Comparison of ENCODE assay signal across 1 cellular context in the genomic region with DNA sequence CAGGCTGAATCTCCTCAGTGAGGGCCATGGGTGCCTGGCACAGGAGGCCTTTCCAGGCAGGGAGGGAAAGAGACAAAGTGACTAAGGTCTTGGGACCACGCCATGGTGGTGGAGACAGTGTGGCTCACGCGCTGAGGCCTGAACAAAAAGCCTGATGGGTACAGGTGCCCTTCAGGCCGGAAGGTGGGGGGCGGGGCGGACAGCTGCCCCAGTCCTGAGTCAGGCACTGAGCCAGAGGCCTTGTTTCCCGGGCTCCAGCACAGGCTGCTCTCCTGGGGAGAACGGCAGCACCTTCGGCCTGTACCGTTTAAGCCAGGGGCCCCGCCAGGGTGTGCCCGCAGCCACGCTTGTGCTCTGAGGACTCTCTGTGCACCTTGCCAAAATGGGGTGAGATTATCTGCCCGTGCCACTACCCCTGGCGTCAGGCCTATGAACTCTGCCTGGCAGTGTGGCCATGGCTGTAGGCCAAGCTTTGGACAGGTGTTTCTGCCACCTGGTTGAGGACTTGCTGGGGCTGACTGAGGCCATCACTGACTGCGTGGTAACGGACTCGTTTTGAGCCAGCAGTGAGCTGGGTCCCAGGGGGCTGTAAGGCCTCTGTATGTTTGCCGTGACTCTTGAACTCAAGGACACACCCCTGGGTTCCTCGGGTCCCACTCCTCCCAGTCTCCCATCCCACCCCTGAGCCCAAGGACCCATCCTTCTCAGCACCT.
TF ChIP-seq lines count a peak whose summit lies in the region.

No MANE protein-coding gene starts in this region.

TF ChIP-seq in HepG2, 621 proteins besides CTCF, POLR2A, EP300 and RAD21:
- TF ChIP-seq, protein P1, sequence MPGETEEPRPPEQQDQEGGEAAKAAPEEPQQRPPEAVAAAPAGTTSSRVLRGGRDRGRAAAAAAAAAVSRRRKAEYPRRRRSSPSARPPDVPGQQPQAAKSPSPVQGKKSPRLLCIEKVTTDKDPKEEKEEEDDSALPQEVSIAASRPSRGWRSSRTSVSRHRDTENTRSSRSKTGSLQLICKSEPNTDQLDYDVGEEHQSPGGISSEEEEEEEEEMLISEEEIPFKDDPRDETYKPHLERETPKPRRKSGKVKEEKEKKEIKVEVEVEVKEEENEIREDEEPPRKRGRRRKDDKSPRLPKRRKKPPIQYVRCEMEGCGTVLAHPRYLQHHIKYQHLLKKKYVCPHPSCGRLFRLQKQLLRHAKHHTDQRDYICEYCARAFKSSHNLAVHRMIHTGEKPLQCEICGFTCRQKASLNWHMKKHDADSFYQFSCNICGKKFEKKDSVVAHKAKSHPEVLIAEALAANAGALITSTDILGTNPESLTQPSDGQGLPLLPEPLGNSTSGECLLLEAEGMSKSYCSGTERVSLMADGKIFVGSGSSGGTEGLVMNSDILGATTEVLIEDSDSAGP (CRISPR knock-in tag; IDR thresholded peaks at IDR 0.05; ENCODE audit: borderline replicate concordance), result peak; percentile 54; the same call in 1 of the 2 replicates
- TF ChIP-seq EED (CRISPR knock-in tag; IDR thresholded peaks at IDR 0.05), result peak; percentile 83; the same call in 1 of the 2 replicates
- TF ChIP-seq, protein P2, sequence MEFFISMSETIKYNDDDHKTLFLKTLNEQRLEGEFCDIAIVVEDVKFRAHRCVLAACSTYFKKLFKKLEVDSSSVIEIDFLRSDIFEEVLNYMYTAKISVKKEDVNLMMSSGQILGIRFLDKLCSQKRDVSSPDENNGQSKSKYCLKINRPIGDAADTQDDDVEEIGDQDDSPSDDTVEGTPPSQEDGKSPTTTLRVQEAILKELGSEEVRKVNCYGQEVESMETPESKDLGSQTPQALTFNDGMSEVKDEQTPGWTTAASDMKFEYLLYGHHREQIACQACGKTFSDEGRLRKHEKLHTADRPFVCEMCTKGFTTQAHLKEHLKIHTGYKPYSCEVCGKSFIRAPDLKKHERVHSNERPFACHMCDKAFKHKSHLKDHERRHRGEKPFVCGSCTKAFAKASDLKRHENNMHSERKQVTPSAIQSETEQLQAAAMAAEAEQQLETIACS (CRISPR knock-in tag; IDR thresholded peaks at IDR 0.05), result no peak
- peak; percentile 67 for TF ChIP-seq ZFX (CRISPR knock-in tag; IDR thresholded peaks at IDR 0.05; ENCODE audit: low read depth)
- TF ChIP-seq AKAP8 (CRISPR knock-in tag; IDR thresholded peaks at IDR 0.05), result 0 out of 2 replicates have a peak, but pooled peaks have one; percentile 24
- TF ChIP-seq, protein P3, sequence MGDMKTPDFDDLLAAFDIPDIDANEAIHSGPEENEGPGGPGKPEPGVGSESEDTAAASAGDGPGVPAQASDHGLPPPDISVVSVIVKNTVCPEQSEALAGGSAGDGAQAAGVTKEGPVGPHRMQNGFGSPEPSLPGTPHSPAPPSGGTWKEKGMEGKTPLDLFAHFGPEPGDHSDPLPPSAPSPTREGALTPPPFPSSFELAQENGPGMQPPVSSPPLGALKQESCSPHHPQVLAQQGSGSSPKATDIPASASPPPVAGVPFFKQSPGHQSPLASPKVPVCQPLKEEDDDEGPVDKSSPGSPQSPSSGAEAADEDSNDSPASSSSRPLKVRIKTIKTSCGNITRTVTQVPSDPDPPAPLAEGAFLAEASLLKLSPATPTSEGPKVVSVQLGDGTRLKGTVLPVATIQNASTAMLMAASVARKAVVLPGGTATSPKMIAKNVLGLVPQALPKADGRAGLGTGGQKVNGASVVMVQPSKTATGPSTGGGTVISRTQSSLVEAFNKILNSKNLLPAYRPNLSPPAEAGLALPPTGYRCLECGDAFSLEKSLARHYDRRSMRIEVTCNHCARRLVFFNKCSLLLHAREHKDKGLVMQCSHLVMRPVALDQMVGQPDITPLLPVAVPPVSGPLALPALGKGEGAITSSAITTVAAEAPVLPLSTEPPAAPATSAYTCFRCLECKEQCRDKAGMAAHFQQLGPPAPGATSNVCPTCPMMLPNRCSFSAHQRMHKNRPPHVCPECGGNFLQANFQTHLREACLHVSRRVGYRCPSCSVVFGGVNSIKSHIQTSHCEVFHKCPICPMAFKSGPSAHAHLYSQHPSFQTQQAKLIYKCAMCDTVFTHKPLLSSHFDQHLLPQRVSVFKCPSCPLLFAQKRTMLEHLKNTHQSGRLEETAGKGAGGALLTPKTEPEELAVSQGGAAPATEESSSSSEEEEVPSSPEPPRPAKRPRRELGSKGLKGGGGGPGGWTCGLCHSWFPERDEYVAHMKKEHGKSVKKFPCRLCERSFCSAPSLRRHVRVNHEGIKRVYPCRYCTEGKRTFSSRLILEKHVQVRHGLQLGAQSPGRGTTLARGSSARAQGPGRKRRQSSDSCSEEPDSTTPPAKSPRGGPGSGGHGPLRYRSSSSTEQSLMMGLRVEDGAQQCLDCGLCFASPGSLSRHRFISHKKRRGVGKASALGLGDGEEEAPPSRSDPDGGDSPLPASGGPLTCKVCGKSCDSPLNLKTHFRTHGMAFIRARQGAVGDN (CRISPR knock-in tag; IDR thresholded peaks at IDR 0.05), result peak; percentile 69
- no peak for TF ChIP-seq JDP2 (CRISPR knock-in tag; IDR thresholded peaks at IDR 0.05; ENCODE audit: borderline replicate concordance)
- TF ChIP-seq NFKB2 (CRISPR knock-in tag; IDR thresholded peaks at IDR 0.05; ENCODE audit: borderline replicate concordance), result peak; percentile 48; the same call in 1 of the 2 replicates
- TF ChIP-seq, protein P4, sequence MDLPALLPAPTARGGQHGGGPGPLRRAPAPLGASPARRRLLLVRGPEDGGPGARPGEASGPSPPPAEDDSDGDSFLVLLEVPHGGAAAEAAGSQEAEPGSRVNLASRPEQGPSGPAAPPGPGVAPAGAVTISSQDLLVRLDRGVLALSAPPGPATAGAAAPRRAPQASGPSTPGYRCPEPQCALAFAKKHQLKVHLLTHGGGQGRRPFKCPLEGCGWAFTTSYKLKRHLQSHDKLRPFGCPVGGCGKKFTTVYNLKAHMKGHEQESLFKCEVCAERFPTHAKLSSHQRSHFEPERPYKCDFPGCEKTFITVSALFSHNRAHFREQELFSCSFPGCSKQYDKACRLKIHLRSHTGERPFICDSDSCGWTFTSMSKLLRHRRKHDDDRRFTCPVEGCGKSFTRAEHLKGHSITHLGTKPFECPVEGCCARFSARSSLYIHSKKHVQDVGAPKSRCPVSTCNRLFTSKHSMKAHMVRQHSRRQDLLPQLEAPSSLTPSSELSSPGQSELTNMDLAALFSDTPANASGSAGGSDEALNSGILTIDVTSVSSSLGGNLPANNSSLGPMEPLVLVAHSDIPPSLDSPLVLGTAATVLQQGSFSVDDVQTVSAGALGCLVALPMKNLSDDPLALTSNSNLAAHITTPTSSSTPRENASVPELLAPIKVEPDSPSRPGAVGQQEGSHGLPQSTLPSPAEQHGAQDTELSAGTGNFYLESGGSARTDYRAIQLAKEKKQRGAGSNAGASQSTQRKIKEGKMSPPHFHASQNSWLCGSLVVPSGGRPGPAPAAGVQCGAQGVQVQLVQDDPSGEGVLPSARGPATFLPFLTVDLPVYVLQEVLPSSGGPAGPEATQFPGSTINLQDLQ (CRISPR knock-in tag; IDR thresholded peaks at IDR 0.05), result 0 out of 2 replicates have a peak, but pooled peaks have one; percentile 27
- TF ChIP-seq, protein P5, sequence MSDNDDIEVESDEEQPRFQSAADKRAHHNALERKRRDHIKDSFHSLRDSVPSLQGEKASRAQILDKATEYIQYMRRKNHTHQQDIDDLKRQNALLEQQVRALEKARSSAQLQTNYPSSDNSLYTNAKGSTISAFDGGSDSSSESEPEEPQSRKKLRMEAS (IDR thresholded peaks at IDR 0.05), result 0 out of 2 replicates have a peak, but pooled peaks have one; percentile 23
- TF ChIP-seq, protein P6, sequence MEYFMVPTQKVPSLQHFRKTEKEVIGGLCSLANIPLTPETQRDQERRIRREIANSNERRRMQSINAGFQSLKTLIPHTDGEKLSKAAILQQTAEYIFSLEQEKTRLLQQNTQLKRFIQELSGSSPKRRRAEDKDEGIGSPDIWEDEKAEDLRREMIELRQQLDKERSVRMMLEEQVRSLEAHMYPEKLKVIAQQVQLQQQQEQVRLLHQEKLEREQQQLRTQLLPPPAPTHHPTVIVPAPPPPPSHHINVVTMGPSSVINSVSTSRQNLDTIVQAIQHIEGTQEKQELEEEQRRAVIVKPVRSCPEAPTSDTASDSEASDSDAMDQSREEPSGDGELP (IDR thresholded peaks at IDR 0.05; ENCODE audit: borderline replicate concordance, low read depth), result peak; percentile 20; the same call in 1 of the 2 replicates
- TF ChIP-seq ZFY (CRISPR knock-in tag; IDR thresholded peaks at IDR 0.05), result peak; percentile 53; the same call in 1 of the 2 replicates
- TF ChIP-seq ZNF263 (CRISPR knock-in tag; IDR thresholded peaks at IDR 0.05), result 0 out of 2 replicates have a peak, but pooled peaks have one; percentile 51
- TF ChIP-seq HIVEP1 (CRISPR knock-in tag; IDR thresholded peaks at IDR 0.05), result 0 out of 2 replicates have a peak, but pooled peaks have one; percentile 26
- peak; percentile 12; the same call in 1 of the 2 replicates for TF ChIP-seq RXRA (CRISPR knock-in tag; IDR thresholded peaks at IDR 0.05)
- TF ChIP-seq ZNF772 (CRISPR knock-in tag; IDR thresholded peaks at IDR 0.05), result 0 out of 2 replicates have a peak, but pooled peaks have one; percentile 47
- TF ChIP-seq SMARCC2 (IDR thresholded peaks at IDR 0.05), result no peak
- TF ChIP-seq, protein P7, sequence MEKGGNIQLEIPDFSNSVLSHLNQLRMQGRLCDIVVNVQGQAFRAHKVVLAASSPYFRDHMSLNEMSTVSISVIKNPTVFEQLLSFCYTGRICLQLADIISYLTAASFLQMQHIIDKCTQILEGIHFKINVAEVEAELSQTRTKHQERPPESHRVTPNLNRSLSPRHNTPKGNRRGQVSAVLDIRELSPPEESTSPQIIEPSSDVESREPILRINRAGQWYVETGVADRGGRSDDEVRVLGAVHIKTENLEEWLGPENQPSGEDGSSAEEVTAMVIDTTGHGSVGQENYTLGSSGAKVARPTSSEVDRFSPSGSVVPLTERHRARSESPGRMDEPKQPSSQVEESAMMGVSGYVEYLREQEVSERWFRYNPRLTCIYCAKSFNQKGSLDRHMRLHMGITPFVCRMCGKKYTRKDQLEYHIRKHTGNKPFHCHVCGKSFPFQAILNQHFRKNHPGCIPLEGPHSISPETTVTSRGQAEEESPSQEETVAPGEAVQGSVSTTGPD (CRISPR knock-in tag; IDR thresholded peaks at IDR 0.05), result no peak
- peak; percentile 72; the same call in 1 of the 2 replicates for TF ChIP-seq GABPB1 (CRISPR knock-in tag; IDR thresholded peaks at IDR 0.05)
- TF ChIP-seq XRCC5 (optimal IDR thresholded peaks at IDR 0.05; ENCODE audit: low read length), result peak; percentile 23
- no peak for TF ChIP-seq ZNF431 (CRISPR knock-in tag; IDR thresholded peaks at IDR 0.05; ENCODE audit: borderline replicate concordance, low read depth)
- TF ChIP-seq SPEN (CRISPR knock-in tag; IDR thresholded peaks at IDR 0.05; ENCODE audit: low read depth), result peak; percentile 43; the same call in 1 of the 2 replicates
- TF ChIP-seq ZMYM2 (CRISPR knock-in tag; IDR thresholded peaks at IDR 0.05), result no peak
- 0 out of 2 replicates have a peak, but pooled peaks have one; percentile 30 for TF ChIP-seq TBX2 (CRISPR knock-in tag; IDR thresholded peaks at IDR 0.05; ENCODE audit: borderline replicate concordance)
- peak; percentile 47 for TF ChIP-seq ETV5 (CRISPR knock-in tag; IDR thresholded peaks at IDR 0.05; ENCODE audit: borderline replicate concordance)
- TF ChIP-seq HES4 (CRISPR knock-in tag; IDR thresholded peaks at IDR 0.05; ENCODE audit: borderline replicate concordance), result 0 out of 2 replicates have a peak, but pooled peaks have one; percentile 60
- peak; percentile 33; the same call in 1 of the 2 replicates for TF ChIP-seq ZNF143 (CRISPR knock-in tag; IDR thresholded peaks at IDR 0.05)
- TF ChIP-seq, protein P8, sequence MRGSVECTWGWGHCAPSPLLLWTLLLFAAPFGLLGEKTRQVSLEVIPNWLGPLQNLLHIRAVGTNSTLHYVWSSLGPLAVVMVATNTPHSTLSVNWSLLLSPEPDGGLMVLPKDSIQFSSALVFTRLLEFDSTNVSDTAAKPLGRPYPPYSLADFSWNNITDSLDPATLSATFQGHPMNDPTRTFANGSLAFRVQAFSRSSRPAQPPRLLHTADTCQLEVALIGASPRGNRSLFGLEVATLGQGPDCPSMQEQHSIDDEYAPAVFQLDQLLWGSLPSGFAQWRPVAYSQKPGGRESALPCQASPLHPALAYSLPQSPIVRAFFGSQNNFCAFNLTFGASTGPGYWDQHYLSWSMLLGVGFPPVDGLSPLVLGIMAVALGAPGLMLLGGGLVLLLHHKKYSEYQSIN (CRISPR knock-in tag; IDR thresholded peaks at IDR 0.05; ENCODE audit: borderline replicate concordance), result 0 out of 2 replicates have a peak, but pooled peaks have one; percentile 52
- TF ChIP-seq ZNF788 (CRISPR knock-in tag; IDR thresholded peaks at IDR 0.05; ENCODE audit: borderline replicate concordance), result 0 out of 2 replicates have a peak, but pooled peaks have one; percentile 39
- no peak for TF ChIP-seq GABPA (IDR thresholded peaks at IDR 0.05; ENCODE audit: low read depth, low read length)
- no peak for TF ChIP-seq GABPA (CRISPR knock-in tag; IDR thresholded peaks at IDR 0.05; ENCODE audit: low read depth)
- TF ChIP-seq TMF1 (CRISPR knock-in tag; IDR thresholded peaks at IDR 0.05; ENCODE audit: low read depth), result no peak
- TF ChIP-seq HNRNPLL (IDR thresholded peaks at IDR 0.05; ENCODE audit: low read depth, low read length, poor library complexity, severe bottlenecking), result peak; percentile 30
- TF ChIP-seq KDM5B (CRISPR knock-in tag; IDR thresholded peaks at IDR 0.05; ENCODE audit: borderline replicate concordance), result 0 out of 2 replicates have a peak, but pooled peaks have one; percentile 45
- TF ChIP-seq MAZ (IDR thresholded peaks at IDR 0.05; ENCODE audit: borderline replicate concordance, low read depth, low read length), result no peak
- TF ChIP-seq MAZ (CRISPR knock-in tag; IDR thresholded peaks at IDR 0.05; ENCODE audit: low read depth), result peak; percentile 40
- no peak for TF ChIP-seq PRMT3 (CRISPR knock-in tag; IDR thresholded peaks at IDR 0.05; ENCODE audit: borderline replicate concordance, low read depth)
- 0 out of 2 replicates have a peak, but pooled peaks have one; percentile 50 for TF ChIP-seq DR1 (CRISPR knock-in tag; IDR thresholded peaks at IDR 0.05)
- TF ChIP-seq HNRNPL (IDR thresholded peaks at IDR 0.05; ENCODE audit: low read depth, low read length), result peak; percentile 71; the same call in 1 of the 2 replicates
- TF ChIP-seq, protein P9, sequence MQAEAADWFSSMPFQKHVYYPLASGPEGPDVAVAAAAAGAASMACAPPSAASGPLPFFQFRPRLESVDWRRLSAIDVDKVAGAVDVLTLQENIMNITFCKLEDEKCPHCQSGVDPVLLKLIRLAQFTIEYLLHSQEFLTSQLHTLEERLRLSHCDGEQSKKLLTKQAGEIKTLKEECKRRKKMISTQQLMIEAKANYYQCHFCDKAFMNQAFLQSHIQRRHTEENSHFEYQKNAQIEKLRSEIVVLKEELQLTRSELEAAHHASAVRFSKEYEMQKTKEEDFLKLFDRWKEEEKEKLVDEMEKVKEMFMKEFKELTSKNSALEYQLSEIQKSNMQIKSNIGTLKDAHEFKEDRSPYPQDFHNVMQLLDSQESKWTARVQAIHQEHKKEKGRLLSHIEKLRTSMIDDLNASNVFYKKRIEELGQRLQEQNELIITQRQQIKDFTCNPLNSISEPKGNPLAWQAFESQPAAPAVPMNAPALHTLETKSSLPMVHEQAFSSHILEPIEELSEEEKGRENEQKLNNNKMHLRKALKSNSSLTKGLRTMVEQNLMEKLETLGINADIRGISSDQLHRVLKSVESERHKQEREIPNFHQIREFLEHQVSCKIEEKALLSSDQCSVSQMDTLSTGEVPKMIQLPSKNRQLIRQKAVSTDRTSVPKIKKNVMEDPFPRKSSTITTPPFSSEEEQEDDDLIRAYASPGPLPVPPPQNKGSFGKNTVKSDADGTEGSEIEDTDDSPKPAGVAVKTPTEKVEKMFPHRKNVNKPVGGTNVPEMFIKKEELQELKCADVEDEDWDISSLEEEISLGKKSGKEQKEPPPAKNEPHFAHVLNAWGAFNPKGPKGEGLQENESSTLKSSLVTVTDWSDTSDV (CRISPR knock-in tag; IDR thresholded peaks at IDR 0.05), result 0 out of 2 replicates have a peak, but pooled peaks have one; percentile 40
- peak; percentile 28; the same call in 1 of the 2 replicates for TF ChIP-seq PHF20 (CRISPR knock-in tag; IDR thresholded peaks at IDR 0.05)
- 0 out of 2 replicates have a peak, but pooled peaks have one; percentile 38 for TF ChIP-seq ZNF747 (CRISPR knock-in tag; IDR thresholded peaks at IDR 0.05; ENCODE audit: borderline replicate concordance)
